In genomic region chr20:43040427-43040826, GRCh38 we compare ENCODE assay signal across 14 cellular contexts.
A peak's percentile ranks its signal among the peaks of the same experiment; 100 is the strongest.
DNase-seq lines count a peak whose midpoint lies in the region; ATAC-seq, FAIRE-seq and TF ChIP-seq lines count a peak whose summit lies in the region.
"Had no signal": no experiment of that assay in that cellular context is flagged by ENCODE, and none has a peak within 500 bp of the region (broad histone marks: within the 10 kb centered on the region; RNA-seq: fewer than 3 reads in every experiment).

No MANE protein-coding gene starts in this region.

- no peaks in the 10 kb centered on the region for H3K27me3 Mint-ChIP-seq in activated CD4-positive, alpha-beta T cell treated with anti-CD3 and anti-CD28 coated beads, Interleukin-2, amount 10 ng/mL, durations not matched to agents 7 days and 5 days
- H3K27me3 Mint-ChIP-seq in activated CD8-positive, alpha-beta T cell treated with anti-CD3 and anti-CD28 coated beads for 36 hours: peaks cover 2% of the 10 kb centered on the region
- H3K27me3 Mint-ChIP-seq in progenitor cell of endocrine pancreas: peaks cover 2% of the 10 kb centered on the region
- H3K27me3 Mint-ChIP-seq in HFFc6 (ENCODE audit: insufficient read depth): no peaks in the 10 kb centered on the region

- no peak overlapping the region for H3K4me3 Mint-ChIP-seq in activated CD4-positive, alpha-beta T cell treated with anti-CD3 and anti-CD28 coated beads, Interleukin-2, amount 10 ng/mL, durations not matched to agents 7 days and 5 days
- no peak overlapping the region for H3K4me3 Mint-ChIP-seq in activated CD8-positive, alpha-beta T cell treated with anti-CD3 and anti-CD28 coated beads for 36 hours
- H3K4me3 Mint-ChIP-seq in progenitor cell of endocrine pancreas (ENCODE audit: low read depth): no peak overlapping the region
- H3K4me3 Mint-ChIP-seq in HFFc6: no peak overlapping the region

- H3K36me3 Mint-ChIP-seq in activated CD4-positive, alpha-beta T cell treated with anti-CD3 and anti-CD28 coated beads, Interleukin-2, amount 10 ng/mL, durations not matched to agents 7 days and 5 days (ENCODE audit: low read depth): no peaks in the 10 kb centered on the region
- no peaks in the 10 kb centered on the region for H3K36me3 Mint-ChIP-seq in activated CD8-positive, alpha-beta T cell treated with anti-CD3 and anti-CD28 coated beads for 36 hours (ENCODE audit: low read depth)
- no peaks in the 10 kb centered on the region for H3K36me3 Mint-ChIP-seq in progenitor cell of endocrine pancreas (ENCODE audit: insufficient read depth)
- H3K36me3 Mint-ChIP-seq in HFFc6 (ENCODE audit: low read depth): no peaks in the 10 kb centered on the region

- DNase-seq in activated CD4-positive, alpha-beta T cell treated with anti-CD3 and anti-CD28 coated beads, Interleukin-2, amount 10 ng/mL, durations not matched to agents 7 days and 5 days: peak; percentile 9
- no peak for DNase-seq in activated CD4-positive, alpha-beta T cell treated with anti-CD3 and anti-CD28 coated beads for 4 hours
- peak; percentile 47 for DNase-seq in NAMALWA (ENCODE audit: low spot score)
- DNase-seq in activated CD8-positive, alpha-beta T cell treated with anti-CD3 and anti-CD28 coated beads for 36 hours: peak; percentile 6
- DNase-seq in progenitor cell of endocrine pancreas (ENCODE audit: low spot score, unreplicated experiment): peak; percentile 55
- no peak for DNase-seq in HFFc6
- no peak for DNase-seq in left colon
- no peak for DNase-seq in RCC 7860 (ENCODE audit: low spot score)
- DNase-seq: activated CD4-positive, alpha-beta T cell treated with anti-CD3 and anti-CD28 coated beads, Interleukin-2, amount 50 U/mL, for 1 hour; activated effector memory CD4-positive, alpha-beta T cell treated with anti-CD3 and anti-CD28 coated beads, Interleukin-2, amount 50 U/mL, for 16 hours; DMS79 treated with DMSO at 0.1 percent for 48 hours; NCI-H510A; psoas muscle had no signal

- no peak overlapping the region for H3K27ac Mint-ChIP-seq in activated CD4-positive, alpha-beta T cell treated with anti-CD3 and anti-CD28 coated beads, Interleukin-2, amount 10 ng/mL, durations not matched to agents 7 days and 5 days
- no peak overlapping the region for H3K27ac Mint-ChIP-seq in activated CD8-positive, alpha-beta T cell treated with anti-CD3 and anti-CD28 coated beads for 36 hours
- H3K27ac Mint-ChIP-seq in progenitor cell of endocrine pancreas: no peak overlapping the region
- no peak overlapping the region for H3K27ac Mint-ChIP-seq in HFFc6

- intact Hi-C loops in activated CD8-positive, alpha-beta T cell treated with anti-CD3 and anti-CD28 coated beads for 36 hours (cut with micrococcal nuclease): no loop called here
- intact Hi-C loops in left colon (cut with DNase I, micrococcal nuclease): no loop called here

- POLR2A ChIA-PET in activated CD4-positive, alpha-beta T cell treated with anti-CD3 and anti-CD28 coated beads, Interleukin-2, amount 10 ng/mL, durations not matched to agents 7 days and 5 days (lab: Charles Lee): no interaction called here
- POLR2A ChIA-PET in activated CD8-positive, alpha-beta T cell treated with anti-CD3 and anti-CD28 coated beads for 36 hours (lab: Charles Lee): no interaction called here

- no peaks in the 10 kb centered on the region for H3K4me1 Mint-ChIP-seq in activated CD4-positive, alpha-beta T cell treated with anti-CD3 and anti-CD28 coated beads, Interleukin-2, amount 10 ng/mL, durations not matched to agents 7 days and 5 days
- no peaks in the 10 kb centered on the region for H3K4me1 Mint-ChIP-seq in activated CD8-positive, alpha-beta T cell treated with anti-CD3 and anti-CD28 coated beads for 36 hours (ENCODE audit: low read depth)
- H3K4me1 Mint-ChIP-seq in progenitor cell of endocrine pancreas (ENCODE audit: low read depth): peaks cover 5% of the 10 kb centered on the region
- H3K4me1 Mint-ChIP-seq in HFFc6 (ENCODE audit: low read depth): no peaks in the 10 kb centered on the region

- no peak for TF ChIP-seq CTCF in activated CD8-positive, alpha-beta T cell treated with anti-CD3 and anti-CD28 coated beads for 36 hours (IDR thresholded peaks at IDR 0.05)
- TF ChIP-seq CTCF in progenitor cell of endocrine pancreas (IDR thresholded peaks at IDR 0.05; ENCODE audit: unreplicated experiment) (no peak), HFFc6 (IDR thresholded peaks at IDR 0.05) (no peak)

- FAIRE-seq in RCC 7860 (lab: Jason Lieb, UNC): no peak
- FAIRE-seq: bronchial epithelial cell had no signal

- H3K9me3 Mint-ChIP-seq in activated CD4-positive, alpha-beta T cell treated with anti-CD3 and anti-CD28 coated beads, Interleukin-2, amount 10 ng/mL, durations not matched to agents 7 days and 5 days: peaks cover 2% of the 10 kb centered on the region
- no peaks in the 10 kb centered on the region for H3K9me3 Mint-ChIP-seq in activated CD8-positive, alpha-beta T cell treated with anti-CD3 and anti-CD28 coated beads for 36 hours
- no peaks in the 10 kb centered on the region for H3K9me3 Mint-ChIP-seq in progenitor cell of endocrine pancreas (ENCODE audit: low read depth)
- H3K9me3 Mint-ChIP-seq in HFFc6: peaks cover 41% of the 10 kb centered on the region

- CTCF ChIA-PET in activated CD4-positive, alpha-beta T cell treated with anti-CD3 and anti-CD28 coated beads, Interleukin-2, amount 10 ng/mL, durations not matched to agents 7 days and 5 days (lab: Charles Lee): no interaction called here
- CTCF ChIA-PET in activated CD8-positive, alpha-beta T cell treated with anti-CD3 and anti-CD28 coated beads for 36 hours (lab: Charles Lee): no interaction called here

- ATAC-seq in activated CD8-positive, alpha-beta T cell treated with anti-CD3 and anti-CD28 coated beads for 36 hours: no peak
- no peak for ATAC-seq in left colon
- ATAC-seq: psoas muscle had no signal

Comparison
In these comparisons a context has a peak if more than half of its experiments do, and no peak if none do; other contexts are left out.
1. DNase-seq: peak in activated CD4-positive, alpha-beta T cell treated with anti-CD3 and anti-CD28 coated beads, Interleukin-2, amount 10 ng/mL, durations not matched to agents 7 days and 5 days (single experiment), NAMALWA (single experiment), activated CD8-positive, alpha-beta T cell treated with anti-CD3 and anti-CD28 coated beads for 36 hours (single experiment) and progenitor cell of endocrine pancreas (single experiment); none in activated CD4-positive, alpha-beta T cell treated with anti-CD3 and anti-CD28 coated beads for 4 hours (0 of 2), HFFc6 (single experiment), left colon (0 of 2) and RCC 7860 (single experiment).